Comparison of ENCODE assay signal across 1 cellular context in genomic region chr3:53026423-53027162, GRCh38.
TF ChIP-seq lines count a peak whose summit lies in the region.

No MANE protein-coding gene starts in this region.

TF ChIP-seq in K562, 482 proteins besides CTCF, POLR2A, EP300 and RAD21:
- no peak for TF ChIP-seq HNRNPLL (IDR thresholded peaks at IDR 0.05; ENCODE audit: low read depth, low read length, poor library complexity, severe bottlenecking)
- TF ChIP-seq KDM1A (IDR thresholded peaks at IDR 0.05), result no peak
- TF ChIP-seq SUPT5H (IDR thresholded peaks at IDR 0.05), result no peak
- TF ChIP-seq BCOR (IDR thresholded peaks at IDR 0.05), result no peak
- TF ChIP-seq ILF3 (IDR thresholded peaks at IDR 0.05; ENCODE audit: borderline replicate concordance), result no peak
- no peak for TF ChIP-seq ZBTB11 (CRISPR knock-in tag; IDR thresholded peaks at IDR 0.05)
- TF ChIP-seq ZKSCAN3 (CRISPR knock-in tag; IDR thresholded peaks at IDR 0.05), result no peak
- TF ChIP-seq STAT5B (CRISPR knock-in tag; IDR thresholded peaks at IDR 0.05), result no peak
- TF ChIP-seq ZBTB8A (IDR thresholded peaks at IDR 0.05; ENCODE audit: partially characterized antibody), result no peak
- TF ChIP-seq ZNF512 (tag; IDR thresholded peaks at IDR 0.05), result no peak
- no peak for TF ChIP-seq SP1 (CRISPR knock-in tag; IDR thresholded peaks at IDR 0.05)
- no peak for TF ChIP-seq ZNF395 (CRISPR knock-in tag; IDR thresholded peaks at IDR 0.05)
- TF ChIP-seq SRSF9 (IDR thresholded peaks at IDR 0.05; ENCODE audit: borderline replicate concordance, low read depth, low read length), result no peak
- no peak for TF ChIP-seq PHTF2 (CRISPR knock-in tag; IDR thresholded peaks at IDR 0.05)
- no peak for TF ChIP-seq CUX1 (CRISPR knock-in tag; IDR thresholded peaks at IDR 0.05)
- no peak for TF ChIP-seq BCLAF1 (IDR thresholded peaks at IDR 0.05; ENCODE audit: borderline replicate concordance in 1 of 2, control insufficient read depth in 1 of 2, low read depth in 2 of 2, low read length in 1 of 2)
- TF ChIP-seq MEF2D (tag; conservative IDR thresholded peaks at IDR 0.05; ENCODE audit: low read depth), result no peak
- TF ChIP-seq ZBTB12 (CRISPR knock-in tag; IDR thresholded peaks at IDR 0.05), result no peak
- no peak for TF ChIP-seq DDX20 (tag; IDR thresholded peaks at IDR 0.05; ENCODE audit: low read depth)
